In genomic region chr2:38692636-38693318, GRCh38 we compare ENCODE assay signal across 1 cellular context.
TF ChIP-seq lines count a peak whose summit lies in the region.

No MANE protein-coding gene starts in this region.

TF ChIP-seq in HepG2, 621 proteins besides CTCF, POLR2A, EP300 and RAD21 (continued from another document and continues in another):
- TF ChIP-seq CHD4 (IDR thresholded peaks at IDR 0.05; ENCODE audit: borderline replicate concordance, low read length): no peak
- peak; percentile 95 for TF ChIP-seq PRDM10 (CRISPR knock-in tag; IDR thresholded peaks at IDR 0.05; ENCODE audit: low read depth)
- TF ChIP-seq JDP2 (CRISPR knock-in tag; IDR thresholded peaks at IDR 0.05; ENCODE audit: borderline replicate concordance): no peak
- no peak for TF ChIP-seq SIN3B (IDR thresholded peaks at IDR 0.05; ENCODE audit: low read length)
- TF ChIP-seq CBFB (CRISPR knock-in tag; IDR thresholded peaks at IDR 0.05): no peak
- TF ChIP-seq ZHX2 (IDR thresholded peaks at IDR 0.05; ENCODE audit: low read depth): no peak
- no peak for TF ChIP-seq ZHX2 (CRISPR knock-in tag; IDR thresholded peaks at IDR 0.05; ENCODE audit: borderline replicate concordance)
- TF ChIP-seq ZNF207 (IDR thresholded peaks at IDR 0.05; ENCODE audit: borderline replicate concordance): no peak
- no peak for TF ChIP-seq MTF1 (CRISPR knock-in tag; IDR thresholded peaks at IDR 0.05)
- TF ChIP-seq SETDB1 (CRISPR knock-in tag; IDR thresholded peaks at IDR 0.05; ENCODE audit: borderline replicate concordance): no peak
- TF ChIP-seq ZNF121 (CRISPR knock-in tag; IDR thresholded peaks at IDR 0.05): peak; percentile 58; the same call in 1 of the 2 replicates
- TF ChIP-seq RFX3 (CRISPR knock-in tag; IDR thresholded peaks at IDR 0.05): no peak
- no peak; the same call in 1 of the 2 replicates for TF ChIP-seq CBX5 (CRISPR knock-in tag; IDR thresholded peaks at IDR 0.05; ENCODE audit: borderline replicate concordance)
- peak; percentile 68 for TF ChIP-seq IRF2 (CRISPR knock-in tag; IDR thresholded peaks at IDR 0.05)
- TF ChIP-seq BRCA1 (CRISPR knock-in tag; IDR thresholded peaks at IDR 0.05): no peak
- no peak for TF ChIP-seq ZBTB10 (CRISPR knock-in tag; IDR thresholded peaks at IDR 0.05; ENCODE audit: borderline replicate concordance)
- TF ChIP-seq PTBP1 (IDR thresholded peaks at IDR 0.05; ENCODE audit: low read depth, low read length, poor library complexity, severe bottlenecking): no peak
- no peak for TF ChIP-seq ZSCAN29 (CRISPR knock-in tag; conservative IDR thresholded peaks at IDR 0.05)
- TF ChIP-seq ZNF205 (CRISPR knock-in tag; IDR thresholded peaks at IDR 0.05): peak; percentile 79
- no peak for TF ChIP-seq CREBL2 (CRISPR knock-in tag; IDR thresholded peaks at IDR 0.05; ENCODE audit: borderline replicate concordance)
- peak; percentile 24; the same call in 1 of the 2 replicates for TF ChIP-seq MYPOP (CRISPR knock-in tag; IDR thresholded peaks at IDR 0.05)
- no peak for TF ChIP-seq KDM5A (IDR thresholded peaks at IDR 0.05; ENCODE audit: borderline replicate concordance, low read length)
- TF ChIP-seq ZSCAN31 (CRISPR knock-in tag; IDR thresholded peaks at IDR 0.05; ENCODE audit: low read depth): no peak
- no peak for TF ChIP-seq CERS6 (CRISPR knock-in tag; IDR thresholded peaks at IDR 0.05)
- TF ChIP-seq ZNF264 (CRISPR knock-in tag; IDR thresholded peaks at IDR 0.05): 0 out of 2 replicates have a peak, but pooled peaks have one; percentile 52
- TF ChIP-seq HOXA9 (CRISPR knock-in tag; IDR thresholded peaks at IDR 0.05; ENCODE audit: borderline replicate concordance): no peak
- TF ChIP-seq CC2D1A (CRISPR knock-in tag; IDR thresholded peaks at IDR 0.05): 0 out of 2 replicates have a peak, but pooled peaks have one; percentile 22
- TF ChIP-seq ARNTL (CRISPR knock-in tag; IDR thresholded peaks at IDR 0.05): no peak
- no peak for TF ChIP-seq PRMT3 (CRISPR knock-in tag; IDR thresholded peaks at IDR 0.05; ENCODE audit: borderline replicate concordance, low read depth)
- TF ChIP-seq NFYB (CRISPR knock-in tag; IDR thresholded peaks at IDR 0.05): no peak
- TF ChIP-seq SNAPC2 (CRISPR knock-in tag; IDR thresholded peaks at IDR 0.05): no peak
- peak; percentile 84 for TF ChIP-seq RXRB (CRISPR knock-in tag; IDR thresholded peaks at IDR 0.05; ENCODE audit: borderline replicate concordance)
- TF ChIP-seq BORCS8-MEF2B (CRISPR knock-in tag; IDR thresholded peaks at IDR 0.05): no peak
- no peak for TF ChIP-seq ATF6 (CRISPR knock-in tag; conservative IDR thresholded peaks at IDR 0.05)
- no peak for TF ChIP-seq SKI (IDR thresholded peaks at IDR 0.05; ENCODE audit: partially characterized antibody)
- no peak for TF ChIP-seq ZNF138 (CRISPR knock-in tag; IDR thresholded peaks at IDR 0.05; ENCODE audit: low read depth)
- no peak for TF ChIP-seq SOX5 (CRISPR knock-in tag; IDR thresholded peaks at IDR 0.05; ENCODE audit: borderline replicate concordance)
- TF ChIP-seq MAF1 (CRISPR knock-in tag; IDR thresholded peaks at IDR 0.05; ENCODE audit: borderline replicate concordance): no peak
- TF ChIP-seq NFKBIZ (CRISPR knock-in tag; IDR thresholded peaks at IDR 0.05): no peak; the same call in 1 of the 2 replicates
- TF ChIP-seq ZNF713 (CRISPR knock-in tag; IDR thresholded peaks at IDR 0.05): no peak
- TF ChIP-seq ZNF33B (CRISPR knock-in tag; IDR thresholded peaks at IDR 0.05): 0 out of 2 replicates have a peak, but pooled peaks have one; percentile 41
- TF ChIP-seq IRX3 (CRISPR knock-in tag; IDR thresholded peaks at IDR 0.05; ENCODE audit: borderline replicate concordance, low read depth): no peak
- no peak for TF ChIP-seq SCMH1 (CRISPR knock-in tag; IDR thresholded peaks at IDR 0.05; ENCODE audit: borderline replicate concordance)
- TF ChIP-seq THRA (CRISPR knock-in tag; IDR thresholded peaks at IDR 0.05; ENCODE audit: borderline replicate concordance): peak; percentile 92; the same call in 1 of the 2 replicates
- TF ChIP-seq ZFP37 (CRISPR knock-in tag; IDR thresholded peaks at IDR 0.05; ENCODE audit: borderline replicate concordance): no peak
